ENCODE assay signal across 8 cellular contexts in the genomic region with DNA sequence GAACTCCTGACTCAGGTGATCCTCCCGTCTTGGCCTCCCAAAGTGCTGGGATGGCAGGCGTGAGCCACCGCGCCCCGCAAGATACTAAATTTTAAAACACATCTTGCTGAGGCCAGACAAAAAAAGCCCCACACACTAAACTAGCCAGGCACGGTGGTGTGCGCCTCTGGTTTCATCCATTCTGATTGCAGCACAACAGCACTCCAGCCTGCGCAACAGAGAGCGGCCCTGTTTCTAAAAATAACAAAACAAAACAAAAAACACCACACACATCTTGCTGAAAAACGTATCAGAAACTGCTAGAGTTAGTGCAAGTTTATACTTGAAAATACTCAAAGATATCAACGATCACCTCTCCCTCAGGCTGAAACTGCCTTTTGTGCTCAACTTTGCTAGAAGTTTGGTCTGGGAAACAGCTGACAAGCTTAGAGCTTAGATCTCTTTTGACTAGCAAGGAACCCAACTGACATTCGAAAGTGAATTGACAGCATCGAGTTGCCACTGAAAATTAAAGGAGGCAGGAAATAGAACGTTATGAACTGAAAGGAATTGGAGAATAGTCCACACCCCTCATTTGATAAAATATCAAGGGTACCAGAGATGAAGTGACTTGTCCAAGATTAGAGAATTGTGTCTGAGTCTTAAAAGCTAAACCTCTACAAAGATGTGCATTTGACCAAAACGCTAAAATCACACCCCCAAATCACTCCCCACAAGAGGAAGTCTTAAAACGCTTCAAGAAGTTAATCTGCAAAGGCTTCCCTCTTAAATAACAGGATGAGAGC. TPM values are rescaled to one million over a fixed set of nuclear protein-coding genes. Genes with fewer than 3 reads are reported as not detected.
A peak's percentile ranks its signal among the peaks of the same experiment; 100 is the strongest.
DNase-seq lines count a peak whose midpoint lies in the region; ATAC-seq and TF ChIP-seq lines count a peak whose summit lies in the region.

No MANE protein-coding gene starts in this region.

- peak overlapping the region; percentile 58 to 99 (median 84) for H3K4me3 ChIP-seq in heart left ventricle
- H3K4me3 ChIP-seq in right lobe of liver, result peak overlapping the region; percentile 70 to 96 (median 92)
- peak overlapping the region; percentile 90 to 95 for H3K4me3 ChIP-seq in uterus

- peaks cover 45% of the 10 kb centered on the region for H3K4me1 Mint-ChIP-seq in activated naive CD8-positive, alpha-beta T cell (ENCODE audit: low read depth)

- ATAC-seq in heart left ventricle (no peak), right lobe of liver (no peak)

- DNase-seq in heart left ventricle (no peak), cardiac septum (ENCODE audit: low spot score) (no peak), right lobe of liver (no peak), uterus (no peak), cerebellum (ENCODE audit: low spot score) (no peak), DMS114 treated with DMSO at 0.1 percent for 48 hours (lab: John Stamatoyannopoulos, UW; ENCODE audit: unreplicated experiment) (no peak), superior temporal gyrus (ENCODE audit: extremely low spot score) (no peak)

- H3K9me3 ChIP-seq in heart left ventricle, result no peaks in the 10 kb centered on the region
- no peaks in the 10 kb centered on the region for H3K9me3 ChIP-seq in right lobe of liver
- H3K9me3 ChIP-seq in uterus, result no peaks in the 10 kb centered on the region

- peak overlapping the region; percentile 99 for H3K27ac Mint-ChIP-seq in activated naive CD8-positive, alpha-beta T cell

- intact Hi-C loops in heart left ventricle (cut with DNase I), result loop anchor here in 4 of 10 donors (5.0 to 10.0 kb wide), 3 partner anchors 140 to 252 kb away; no protein-coding TSS in a partner anchor
- intact Hi-C loops in cardiac septum (cut with DNase I), result no loop called here
- intact Hi-C loops in right lobe of liver (cut with DNase I), result no loop called here
- intact Hi-C loops in uterus (cut with DNase I; ENCODE audit: low total_unique reads), result loop anchor here (10.0 kb wide), 1 partner anchor 132 kb away; no protein-coding TSS in a partner anchor

- H3K36me3 ChIP-seq in heart left ventricle (peaks cover 0 to 42% (median 27%) of the 10 kb centered on the region in 9 donors), right lobe of liver (peaks cover 0 to 19% (median 7%) of the 10 kb centered on the region in 4 donors), uterus (no peaks in the 10 kb centered on the region)

- H3K9me3 Mint-ChIP-seq in activated naive CD8-positive, alpha-beta T cell (ENCODE audit: low read depth), result no peaks in the 10 kb centered on the region

- peak overlapping the region; percentile 97 for H3K4me3 Mint-ChIP-seq in activated naive CD8-positive, alpha-beta T cell

- peaks cover 20% of the 10 kb centered on the region for H3K36me3 Mint-ChIP-seq in activated naive CD8-positive, alpha-beta T cell

- peaks cover 3 to 54% (median 33%) of the 10 kb centered on the region in 12 donors for H3K4me1 ChIP-seq in heart left ventricle
- H3K4me1 ChIP-seq in right lobe of liver, result peaks cover 0 to 32% (median 7%) of the 10 kb centered on the region in 4 donors
- peaks cover 16 to 30% of the 10 kb centered on the region in 2 donors for H3K4me1 ChIP-seq in uterus

- TF ChIP-seq CTCF in heart left ventricle (IDR thresholded peaks at IDR 0.05), result no peak
- no peak for TF ChIP-seq CTCF in right lobe of liver (IDR thresholded peaks at IDR 0.05)
- no peak for TF ChIP-seq CTCF in uterus (IDR thresholded peaks at IDR 0.05)

- 53 to 57% (median 55%) methylated on average over 16 of the region's 16 CpGs for WGBS in heart left ventricle, 4 donors
- 48% methylated on average over 14 of the region's 16 CpGs for WGBS in right lobe of liver (ENCODE audit: insufficient coverage, low coverage, low lambda C conversion rate, missing lambda C conversion rate)

- H3K27me3 ChIP-seq in heart left ventricle, result no peaks in the 10 kb centered on the region
- H3K27me3 ChIP-seq in right lobe of liver, result no peaks in the 10 kb centered on the region
- no peaks in the 10 kb centered on the region for H3K27me3 ChIP-seq in uterus

- no peaks in the 10 kb centered on the region for H3K27me3 Mint-ChIP-seq in activated naive CD8-positive, alpha-beta T cell

- no peak for TF ChIP-seq POLR2A in heart left ventricle (IDR thresholded peaks at IDR 0.05)
- no peak for TF ChIP-seq POLR2A in right lobe of liver (IDR thresholded peaks at IDR 0.05)
- TF ChIP-seq POLR2A in uterus (IDR thresholded peaks at IDR 0.05), result no peak

- H3K27ac ChIP-seq in heart left ventricle, result peak overlapping the region in 7 of 12 donors; percentile 85 to 94 (median 90)
- peak overlapping the region in 1 of 3 donors; percentile 81 for H3K27ac ChIP-seq in right lobe of liver
- peak overlapping the region in 1 of 2 donors; percentile 89 for H3K27ac ChIP-seq in uterus

RNA-seq across cellular contexts. Expression of a gene that starts 0.9 kb away (rescaled TPM):
- 10 to 100 TPM; 30.7 to 45.7 (median 41.7) TPM for total RNA-seq in heart left ventricle
- 10 to 100 TPM; 31.8 to 35.1 TPM for polyA plus RNA-seq in heart left ventricle
- 36.3 TPM for total RNA-seq in cardiac septum
- 10 to 100 TPM; 24.5 to 32.9 (median 30.7) TPM for total RNA-seq in right lobe of liver
- total RNA-seq in uterus, result 100 to 1,000 TPM in 1 of 4 donors, 10 to 100 TPM in 3; 33.3 to 137 (median 67.1) TPM
- total RNA-seq in cerebellum, result 37.2 TPM

RNA-seq across cellular contexts. Expression of a gene that starts 1.2 kb away (rescaled TPM):
- total RNA-seq in heart left ventricle, result 100 to 1,000 TPM in 8 of 9 donors, 10 to 100 TPM in 1; 83.9 to 198 (median 158) TPM
- polyA plus RNA-seq in heart left ventricle, result 10 to 100 TPM; 50.3 to 69.7 TPM
- 159 TPM for total RNA-seq in cardiac septum
- 100 to 1,000 TPM in 1 of 6 experiments, 10 to 100 TPM in 5; 51.4 to 110 (median 90.7) TPM for total RNA-seq in right lobe of liver
- total RNA-seq in uterus, result 100 to 1,000 TPM in 2 of 4 donors, 10 to 100 TPM in 2; 24.3 to 244 (median 145) TPM
- 121 TPM for total RNA-seq in cerebellum
